In genomic region chr6:158752613-158753012, GRCh38 we compare ENCODE assay signal across 8 cellular contexts.
DNase-seq lines count a peak whose midpoint lies in the region; ATAC-seq, FAIRE-seq and TF ChIP-seq lines count a peak whose summit lies in the region.

No MANE protein-coding gene starts in this region.

- no peaks in the 10 kb centered on the region for H3K4me1 Mint-ChIP-seq in CD8-positive, alpha-beta memory T cell

- H3K9ac ChIP-seq in HepG2 (ENCODE audit: insufficient read depth, low read depth, low read length) = no peak overlapping the region; the same call in 1 of the 2 replicates

- intact Hi-C loops in HepG2 (cut with micrococcal nuclease; ENCODE audit: unreplicated experiment) = no loop called here

- POLR2A ChIA-PET in HepG2 (lab: Yijun Ruan, JAX) = interaction anchor here (0.7 kb wide), 1 partner anchor 67 kb away, joined by 3 read pairs; the partner anchor contains the start of gene EZR
- POLR2A ChIA-PET in CD8-positive, alpha-beta memory T cell (lab: Charles Lee) = no interaction called here

- ATAC-seq in HepG2 = no peak
- no peak for ATAC-seq in GM18861 (IDR thresholded peaks at IDR 0.05; ENCODE audit: unreplicated experiment)

- H2AFZ ChIP-seq in HepG2 (ENCODE audit: low read length) = no peak overlapping the region

- in situ Hi-C loops in astrocyte of the spinal cord (cut with HindIII; ENCODE audit: low sequenced_read_pairs) (no loop called here), HepG2 (cut with HindIII; ENCODE audit: extremely low pct_ligation_motif_present, low pct_unique_long_range_greater_than_20kb) (no loop called here)

- H3K9me3 Mint-ChIP-seq in CD8-positive, alpha-beta memory T cell = no peaks in the 10 kb centered on the region

- H4K20me1 ChIP-seq in HepG2 (ENCODE audit: insufficient read depth, low read length) = no peaks in the 10 kb centered on the region

- TF ChIP-seq RAD21 in HepG2 (CRISPR knock-in tag; IDR thresholded peaks at IDR 0.05) = no peak

- DNase-seq in COR-L47 (lab: John Stamatoyannopoulos, UW) (peak; percentile 55), NCI-H146 (lab: John Stamatoyannopoulos, UW) (peak; percentile 85), astrocyte of the spinal cord (ENCODE audit: low read depth, low spot score) (no peak), HepG2 (ENCODE audit: low spot score) (no peak), KG1 (lab: John Stamatoyannopoulos, UW) (no peak), hepatic stellate cell (ENCODE audit: low spot score) (no peak)
- no peak for DNase-seq in CD8-positive, alpha-beta memory T cell

- TF ChIP-seq POLR2A in HepG2 (IDR thresholded peaks at IDR 0.05; ENCODE audit: insufficient read depth in 1 of 2, low read depth in 2 of 2, low read length in 2 of 2) = no peak

- no peaks in the 10 kb centered on the region for H3K36me3 ChIP-seq in HepG2 (replicated peaks in 1 of 2; ENCODE audit: control insufficient read depth in 1 of 2, insufficient read depth in 2 of 2, low read length in 2 of 2)
- peaks cover 8% of the 10 kb centered on the region for H3K36me3 ChIP-seq in CD8-positive, alpha-beta memory T cell (ENCODE audit: insufficient read depth, low read length)

- no TSS peak for BruUV-seq in HepG2 (replicated peaks; lab: Mats Ljungman, UMichigan)

- H3K27ac ChIP-seq in HepG2 (ENCODE audit: extremely low read length, insufficient read depth, low read length) = no peak overlapping the region
- no peak overlapping the region for H3K27ac ChIP-seq in CD8-positive, alpha-beta memory T cell (ENCODE audit: low read depth, low read length)

- peak overlapping the region in 2 of 8 donors; percentile 14 to 50 for H3K27ac Mint-ChIP-seq in CD8-positive, alpha-beta memory T cell

- no peaks in the 10 kb centered on the region for H3K9me3 ChIP-seq in HepG2 (ENCODE audit: low read length)
- no peaks in the 10 kb centered on the region for H3K9me3 ChIP-seq in CD8-positive, alpha-beta memory T cell (ENCODE audit: low read length)

- H3K27me3 ChIP-seq in HepG2 (ENCODE audit: control insufficient read depth in 1 of 2, insufficient read depth in 2 of 2, low read length in 2 of 2) = peaks cover 1 to 38% of the 10 kb centered on the region in 2 experiments; a peak in 4 of 5 replicates
- H3K27me3 ChIP-seq in CD8-positive, alpha-beta memory T cell (ENCODE audit: insufficient read depth, low read length, poor library complexity, severe bottlenecking) = no peaks in the 10 kb centered on the region

- H3K4me2 ChIP-seq in HepG2 (ENCODE audit: low read depth, low read length) = peak overlapping the region; percentile 25; the same call in 1 of the 2 replicates

- 20% methylated on average over 3 of the region's 3 CpGs for WGBS in HepG2 (ENCODE audit: low lambda C conversion rate)

- CTCF ChIA-PET in HepG2 (lab: Yijun Ruan, JAX; ENCODE audit: low intra/inter-chr PET ratio, low total read pairs) = no interaction called here
- CTCF ChIA-PET in CD8-positive, alpha-beta memory T cell (lab: Charles Lee) = no interaction called here

- H3K4me3 ChIP-seq in astrocyte of the spinal cord (ENCODE audit: low read depth, low read length) (no peak overlapping the region), HepG2 (replicated peaks in 1 of 3; ENCODE audit: insufficient read depth in 1 of 3, low read depth in 2 of 3, low read length in 3 of 3) (no peak overlapping the region)
- no peak overlapping the region for H3K4me3 ChIP-seq in CD8-positive, alpha-beta memory T cell (ENCODE audit: low read length)

- TF ChIP-seq CTCF in astrocyte of the spinal cord (IDR thresholded peaks at IDR 0.05; ENCODE audit: low read depth, low read length) (peak; percentile 23), HepG2 (CRISPR knock-in tag; IDR thresholded peaks at IDR 0.05) (no peak)

- TF ChIP-seq EP300 in HepG2 (IDR thresholded peaks at IDR 0.05; ENCODE audit: low read depth in 2 of 2, low read length in 2 of 2) (no peak), HepG2 (CRISPR knock-in tag; IDR thresholded peaks at IDR 0.05; ENCODE audit: borderline replicate concordance) (no peak)

- no peak overlapping the region for H3K4me3 Mint-ChIP-seq in CD8-positive, alpha-beta memory T cell

- FAIRE-seq in HepG2 (lab: Jason Lieb, UNC) = no peak

- no peaks in the 10 kb centered on the region for H3K79me2 ChIP-seq in HepG2 (ENCODE audit: insufficient read depth, low read length)

- peaks cover under 1 to 77% (median 6%) of the 10 kb centered on the region in 3 donors for H3K36me3 Mint-ChIP-seq in CD8-positive, alpha-beta memory T cell

- H3K27me3 Mint-ChIP-seq in CD8-positive, alpha-beta memory T cell = no peaks in the 10 kb centered on the region

- peaks cover 28% of the 10 kb centered on the region for H3K4me1 ChIP-seq in HepG2 (ENCODE audit: insufficient read depth, low read length)
- no peaks in the 10 kb centered on the region for H3K4me1 ChIP-seq in CD8-positive, alpha-beta memory T cell (ENCODE audit: insufficient read depth, low read length)

TF ChIP-seq in HepG2, 621 proteins besides CTCF, POLR2A, EP300 and RAD21:
- TF ChIP-seq CBFB (CRISPR knock-in tag; IDR thresholded peaks at IDR 0.05) (no peak), PHF21A (CRISPR knock-in tag; IDR thresholded peaks at IDR 0.05) (no peak), GATAD1 (CRISPR knock-in tag; IDR thresholded peaks at IDR 0.05) (no peak), REL (CRISPR knock-in tag; conservative IDR thresholded peaks at IDR 0.05) (no peak), ZNF501 (CRISPR knock-in tag; IDR thresholded peaks at IDR 0.05) (no peak), ZNF234 (CRISPR knock-in tag; conservative IDR thresholded peaks at IDR 0.05) (no peak), SRY (CRISPR knock-in tag; IDR thresholded peaks at IDR 0.05) (no peak), TOPORS (CRISPR knock-in tag; IDR thresholded peaks at IDR 0.05) (no peak), ZSCAN29 (CRISPR knock-in tag; conservative IDR thresholded peaks at IDR 0.05) (no peak), ZNF788 (CRISPR knock-in tag; IDR thresholded peaks at IDR 0.05; ENCODE audit: borderline replicate concordance) (no peak), MAFG (CRISPR knock-in tag; IDR thresholded peaks at IDR 0.05) (no peak), CENPX (CRISPR knock-in tag; IDR thresholded peaks at IDR 0.05) (no peak), ZNF558 (CRISPR knock-in tag; IDR thresholded peaks at IDR 0.05; ENCODE audit: borderline replicate concordance) (no peak), HOXD1 (CRISPR knock-in tag; IDR thresholded peaks at IDR 0.05) (no peak), HNRNPK (IDR thresholded peaks at IDR 0.05; ENCODE audit: low read depth, low read length, poor library complexity, severe bottlenecking) (no peak), RFX1 (IDR thresholded peaks at IDR 0.05) (no peak), PHF5A (CRISPR knock-in tag; IDR thresholded peaks at IDR 0.05; ENCODE audit: low read depth, unreplicated experiment) (no peak), ZNF18 (CRISPR knock-in tag; IDR thresholded peaks at IDR 0.05; ENCODE audit: insufficient replicate concordance) (no peak), ZNF33B (CRISPR knock-in tag; IDR thresholded peaks at IDR 0.05) (no peak)
- TF ChIP-seq, protein P1, sequence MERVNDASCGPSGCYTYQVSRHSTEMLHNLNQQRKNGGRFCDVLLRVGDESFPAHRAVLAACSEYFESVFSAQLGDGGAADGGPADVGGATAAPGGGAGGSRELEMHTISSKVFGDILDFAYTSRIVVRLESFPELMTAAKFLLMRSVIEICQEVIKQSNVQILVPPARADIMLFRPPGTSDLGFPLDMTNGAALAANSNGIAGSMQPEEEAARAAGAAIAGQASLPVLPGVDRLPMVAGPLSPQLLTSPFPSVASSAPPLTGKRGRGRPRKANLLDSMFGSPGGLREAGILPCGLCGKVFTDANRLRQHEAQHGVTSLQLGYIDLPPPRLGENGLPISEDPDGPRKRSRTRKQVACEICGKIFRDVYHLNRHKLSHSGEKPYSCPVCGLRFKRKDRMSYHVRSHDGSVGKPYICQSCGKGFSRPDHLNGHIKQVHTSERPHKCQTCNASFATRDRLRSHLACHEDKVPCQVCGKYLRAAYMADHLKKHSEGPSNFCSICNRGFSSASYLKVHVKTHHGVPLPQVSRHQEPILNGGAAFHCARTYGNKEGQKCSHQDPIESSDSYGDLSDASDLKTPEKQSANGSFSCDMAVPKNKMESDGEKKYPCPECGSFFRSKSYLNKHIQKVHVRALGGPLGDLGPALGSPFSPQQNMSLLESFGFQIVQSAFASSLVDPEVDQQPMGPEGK (CRISPR knock-in tag; IDR thresholded peaks at IDR 0.05) = no peak

Comparison
In these comparisons a context has a peak if more than half of its experiments do, and no peak if none do; other contexts are left out.
1. DNase-seq: peak in COR-L47 (single experiment) and NCI-H146 (single experiment); none in astrocyte of the spinal cord (single experiment), HepG2 (single experiment), CD8-positive, alpha-beta memory T cell (0 of 5), KG1 (single experiment) and hepatic stellate cell (single experiment).